In the genomic region with DNA sequence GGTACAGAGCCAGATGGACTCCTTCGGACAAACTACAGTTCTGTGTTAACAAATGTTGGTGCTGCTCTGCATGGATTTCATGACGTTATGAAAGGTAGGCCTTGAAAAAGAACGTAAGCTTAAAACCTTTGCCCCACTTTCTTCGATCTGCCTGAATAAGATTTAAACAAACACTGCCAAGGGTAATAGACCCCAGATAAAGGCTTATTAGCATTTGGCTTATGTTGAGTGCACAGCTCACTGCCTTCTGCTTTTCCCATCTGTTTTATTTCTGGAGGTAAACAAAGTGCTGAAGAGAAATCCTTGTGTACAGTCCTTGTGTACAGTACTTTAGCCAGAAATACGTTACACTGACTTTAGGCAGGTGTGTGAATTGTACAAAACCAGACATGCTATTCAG, we compare ENCODE assay signal across 14 cellular contexts. TPM values are rescaled to one million over a fixed set of nuclear protein-coding genes. Genes with fewer than 3 reads are reported as not detected.
DNase-seq lines count a peak whose midpoint lies in the region; ATAC-seq and TF ChIP-seq lines count a peak whose summit lies in the region.
"Had no signal": no experiment of that assay in that cellular context is flagged by ENCODE, and none has a peak within 500 bp of the region (broad histone marks: within the 10 kb centered on the region; RNA-seq: fewer than 3 reads in every experiment).

No MANE protein-coding gene starts in this region.

- no peaks in the 10 kb centered on the region for H3K27me3 Mint-ChIP-seq in chondrocyte (ENCODE audit: low read depth)
- H3K27me3 Mint-ChIP-seq: stimulated activated naive CD8-positive, alpha-beta T cell treated with anti-CD3 and anti-CD28 coated beads, Interleukin-15, Interleukin-2, amounts not matched to agents 100 ng/mL and 50 ng/mL, for 24 hours had no signal

- no peak for ATAC-seq in GM18498 (IDR thresholded peaks at IDR 0.05; ENCODE audit: unreplicated experiment)
- ATAC-seq: mucosa of descending colon had no signal

- no peak for TF ChIP-seq CTCF in fibroblast of villous mesenchyme (IDR thresholded peaks at IDR 0.05; ENCODE audit: insufficient read depth, low read depth, low read length)
- no peak for TF ChIP-seq CTCF in chondrocyte (IDR thresholded peaks at IDR 0.05)

- no peak overlapping the region for H3K4me3 Mint-ChIP-seq in chondrocyte (ENCODE audit: unreplicated experiment)
- H3K4me3 Mint-ChIP-seq: stimulated activated naive CD8-positive, alpha-beta T cell treated with anti-CD3 and anti-CD28 coated beads, Interleukin-15, Interleukin-2, amounts not matched to agents 100 ng/mL and 50 ng/mL, for 24 hours had no signal

- no peak overlapping the region for H3K4me3 ChIP-seq in fibroblast of villous mesenchyme (ENCODE audit: low read depth, low read length)
- H3K4me3 ChIP-seq: mucosa of descending colon, PC-9 had no signal

- H3K9me3 Mint-ChIP-seq in chondrocyte (ENCODE audit: low read depth): no peaks in the 10 kb centered on the region
- H3K9me3 Mint-ChIP-seq: stimulated activated naive CD8-positive, alpha-beta T cell treated with anti-CD3 and anti-CD28 coated beads, Interleukin-15, Interleukin-2, amounts not matched to agents 100 ng/mL and 50 ng/mL, for 24 hours had no signal

- DNase-seq in DMS79 treated with DMSO at 0.1 percent for 48 hours (lab: John Stamatoyannopoulos, UW): peak; percentile 91
- peak; percentile 88 for DNase-seq in NCI-H526 treated with DMSO at 0.1 percent for 48 hours (lab: John Stamatoyannopoulos, UW)
- DNase-seq in fibroblast of villous mesenchyme (ENCODE audit: low read depth): peak; percentile 33
- DNase-seq in renal cortical epithelial cell (ENCODE audit: low read depth): peak; percentile 46
- DNase-seq in chondrocyte (ENCODE audit: low spot score): no peak
- no peak for DNase-seq in T-helper 9 cell
- DNase-seq in UCSD-AML1 (lab: John Stamatoyannopoulos, UW; ENCODE audit: unreplicated experiment): no peak
- DNase-seq: activated CD4-positive, alpha-beta T cell treated with anti-CD3 and anti-CD28 coated beads, Interleukin-2, amount 50 U/mL, for 1 hour; IMR-90; mucosa of descending colon; NCI-H1436 treated with DMSO at 0.1 percent for 48 hours; PC-9 had no signal

- H3K36me3 Mint-ChIP-seq in chondrocyte (ENCODE audit: low read depth): peaks cover 8% of the 10 kb centered on the region

- no peak overlapping the region for H3K27ac Mint-ChIP-seq in chondrocyte (ENCODE audit: unreplicated experiment)
- H3K27ac Mint-ChIP-seq: stimulated activated naive CD8-positive, alpha-beta T cell treated with anti-CD3 and anti-CD28 coated beads, Interleukin-15, Interleukin-2, amounts not matched to agents 100 ng/mL and 50 ng/mL, for 24 hours had no signal

- peaks cover 5% of the 10 kb centered on the region for H3K4me1 Mint-ChIP-seq in chondrocyte (ENCODE audit: low read depth)

RNA-seq across cellular contexts. Expression of gene PPP1R21, which starts 39.4 kb away (rescaled TPM):
- total RNA-seq in fibroblast of villous mesenchyme: 11.9 and 19.0 TPM in 2 replicates
- total RNA-seq in renal cortical epithelial cell: 24.0 and 49.9 TPM in 2 replicates
- total RNA-seq in chondrocyte: 13.3 to 18.6 TPM (median 16.4 TPM) in 3 replicates

RNA-seq across cellular contexts. Expression of gene STON1, which starts 50.0 kb away (rescaled TPM):
- total RNA-seq in fibroblast of villous mesenchyme (15.5 and 25.0 TPM in 2 replicates), renal cortical epithelial cell (1.0 and 6.8 TPM in 2 replicates), chondrocyte (8.7 to 18.0 TPM (median 9.6 TPM) in 3 replicates)

Comparison
In these comparisons a context has a peak if more than half of its experiments do, and no peak if none do; other contexts are left out.
1. DNase-seq: peak in DMS79 treated with DMSO at 0.1 percent for 48 hours (single experiment), NCI-H526 treated with DMSO at 0.1 percent for 48 hours (single experiment), fibroblast of villous mesenchyme (single experiment) and renal cortical epithelial cell (single experiment); none in chondrocyte (single experiment), T-helper 9 cell (single experiment) and UCSD-AML1 (single experiment).